In genomic region chr9:95506692-95507455, GRCh38 we compare ENCODE assay signal across 1 cellular context.
TF ChIP-seq lines count a peak whose summit lies in the region.

No MANE protein-coding gene starts in this region.

TF ChIP-seq in GM12878, 131 proteins besides CTCF, POLR2A, EP300 and RAD21 (continued from another document and continues in another):
- TF ChIP-seq MEF2B (IDR thresholded peaks at IDR 0.05; ENCODE audit: partially characterized antibody, poor library complexity, severe bottlenecking) = peak; percentile 63
- TF ChIP-seq TCF3 (IDR thresholded peaks at IDR 0.05; ENCODE audit: borderline replicate concordance, insufficient read depth, low read depth, low read length) = no peak
- TF ChIP-seq SIX5 (IDR thresholded peaks at IDR 0.05; ENCODE audit: low read depth, low read length, severe bottlenecking) = no peak
- TF ChIP-seq FOS (IDR thresholded peaks at IDR 0.05; ENCODE audit: borderline replicate concordance, extremely low read depth, insufficient read length) = no peak
- no peak for TF ChIP-seq PRDM15 (CRISPR knock-in tag; IDR thresholded peaks at IDR 0.05)
- no peak for TF ChIP-seq NFIC (IDR thresholded peaks at IDR 0.05; ENCODE audit: low read depth, low read length)
- no peak for TF ChIP-seq KDM1A (IDR thresholded peaks at IDR 0.05; ENCODE audit: borderline replicate concordance)
- no peak; the same call in 1 of the 2 replicates for TF ChIP-seq TBL1XR1 (IDR thresholded peaks at IDR 0.05; ENCODE audit: low read depth, low read length)
- TF ChIP-seq SUPT20H (IDR thresholded peaks at IDR 0.05; ENCODE audit: borderline replicate concordance, control insufficient read depth, low read depth, low read length) = no peak
- no peak for TF ChIP-seq FOXK2 (IDR thresholded peaks at IDR 0.05)
- no peak for TF ChIP-seq CBX5 (IDR thresholded peaks at IDR 0.05; ENCODE audit: low read depth)
- no peak for TF ChIP-seq POU2F2 (IDR thresholded peaks at IDR 0.05; ENCODE audit: borderline replicate concordance, low read depth, low read length)
- TF ChIP-seq ELK1 (IDR thresholded peaks at IDR 0.05; ENCODE audit: low read depth, low read length) = no peak
- TF ChIP-seq MEF2A (IDR thresholded peaks at IDR 0.05; ENCODE audit: insufficient read depth, low read depth, low read length) = no peak
- no peak for TF ChIP-seq SMAD1 (IDR thresholded peaks at IDR 0.05; ENCODE audit: low read depth, partially characterized antibody)
- no peak for TF ChIP-seq E4F1 (IDR thresholded peaks at IDR 0.05; ENCODE audit: borderline replicate concordance, partially characterized antibody)
- no peak for TF ChIP-seq EGR1 (IDR thresholded peaks at IDR 0.05; ENCODE audit: borderline replicate concordance in 1 of 2, low read depth in 2 of 2, low read length in 2 of 2)
- TF ChIP-seq RELB (IDR thresholded peaks at IDR 0.05; ENCODE audit: low read depth) = no peak
- TF ChIP-seq USF2 (IDR thresholded peaks at IDR 0.05; ENCODE audit: borderline replicate concordance, low read depth, low read length) = no peak
- TF ChIP-seq MTA3 (IDR thresholded peaks at IDR 0.05; ENCODE audit: borderline replicate concordance, low read length) = 0 out of 2 replicates have a peak, but pooled peaks have one; percentile 8
- TF ChIP-seq NFYA (IDR thresholded peaks at IDR 0.05; ENCODE audit: borderline replicate concordance, low read depth, low read length) = no peak
- no peak for TF ChIP-seq ATF7 (IDR thresholded peaks at IDR 0.05; ENCODE audit: low read depth)
- peak; percentile 88 for TF ChIP-seq BACH1 (IDR thresholded peaks at IDR 0.05; ENCODE audit: borderline replicate concordance)
- no peak for TF ChIP-seq SUZ12 (IDR thresholded peaks at IDR 0.05; ENCODE audit: unreplicated experiment)
- TF ChIP-seq CREM (IDR thresholded peaks at IDR 0.05; ENCODE audit: low read depth) = no peak
- no peak; the same call in 1 of the 2 replicates for TF ChIP-seq CHD2 (IDR thresholded peaks at IDR 0.05; ENCODE audit: borderline replicate concordance, low read depth, low read length)
- no peak for TF ChIP-seq WRNIP1 (IDR thresholded peaks at IDR 0.05; ENCODE audit: borderline replicate concordance, low read depth, low read length)
- TF ChIP-seq HSF1 (IDR thresholded peaks at IDR 0.05; ENCODE audit: low read depth, low read length) = no peak
- TF ChIP-seq ZNF592 (IDR thresholded peaks at IDR 0.05) = no peak
- peak; percentile 82; the same call in 1 of the 2 replicates for TF ChIP-seq GATAD2B (conservative IDR thresholded peaks at IDR 0.05; ENCODE audit: low read depth)
- TF ChIP-seq TCF7 (IDR thresholded peaks at IDR 0.05; ENCODE audit: borderline replicate concordance) = no peak
- TF ChIP-seq ZZZ3 (IDR thresholded peaks at IDR 0.05; ENCODE audit: control insufficient read depth, insufficient read length, low read depth) = no peak
- TF ChIP-seq RAD51 (IDR thresholded peaks at IDR 0.05) = no peak
- no peak for TF ChIP-seq ZBTB33 (IDR thresholded peaks at IDR 0.05)
- TF ChIP-seq PKNOX1 (IDR thresholded peaks at IDR 0.05) = peak; percentile 29; the same call in 1 of the 2 replicates
- no peak for TF ChIP-seq RELA (IDR thresholded peaks at IDR 0.05; ENCODE audit: borderline replicate concordance, partially characterized antibody)
- TF ChIP-seq E2F4 (IDR thresholded peaks at IDR 0.05; ENCODE audit: low read depth, low read length) = no peak
- no peak for TF ChIP-seq MTA2 (IDR thresholded peaks at IDR 0.05; ENCODE audit: low read depth)
- no peak for TF ChIP-seq HDAC2 (IDR thresholded peaks at IDR 0.05)
- TF ChIP-seq SMAD5 (IDR thresholded peaks at IDR 0.05; ENCODE audit: low read depth) = no peak
- no peak for TF ChIP-seq SREBF1 (IDR thresholded peaks at IDR 0.05; ENCODE audit: low read length)
- TF ChIP-seq KLF5 (IDR thresholded peaks at IDR 0.05; ENCODE audit: partially characterized antibody) = peak; percentile 38
